In the genomic region with DNA sequence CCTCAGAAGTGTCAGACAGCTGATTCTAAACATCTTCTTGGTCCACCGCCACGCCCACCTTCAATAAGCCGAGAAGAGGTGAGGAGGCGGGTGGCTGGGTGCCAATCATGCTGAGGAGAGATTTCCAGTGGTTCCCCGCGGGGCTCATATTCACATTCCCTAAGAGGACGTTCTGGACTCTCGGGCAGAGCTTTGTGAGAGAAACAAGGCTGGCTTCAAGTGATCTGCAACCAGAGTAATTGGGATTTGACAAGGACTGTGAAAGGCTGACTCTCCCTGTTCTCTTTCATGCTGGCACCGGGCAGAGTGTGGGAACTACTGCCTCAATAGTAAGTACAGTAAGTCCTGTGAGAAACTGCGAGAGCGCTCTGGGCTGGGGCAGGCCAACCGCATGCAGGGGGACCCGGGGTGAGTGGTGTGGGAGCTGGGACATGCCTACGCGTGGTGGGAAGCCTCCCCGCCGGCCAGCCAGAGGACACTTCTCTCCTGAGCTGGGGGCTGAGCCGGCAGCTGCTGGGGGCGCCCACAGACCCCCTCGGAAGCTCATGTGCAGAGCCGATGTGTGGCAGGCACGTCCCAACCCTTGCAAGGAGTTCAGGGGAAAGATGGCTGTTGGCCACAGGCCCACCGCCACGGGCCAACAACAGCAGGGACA, we compare ENCODE assay signal across 13 cellular contexts.
A peak's percentile ranks its signal among the peaks of the same experiment; 100 is the strongest.
DNase-seq lines count a peak whose midpoint lies in the region; ATAC-seq, FAIRE-seq and TF ChIP-seq lines count a peak whose summit lies in the region.
"Had no signal": no experiment of that assay in that cellular context is flagged by ENCODE, and none has a peak within 500 bp of the region (broad histone marks: within the 10 kb centered on the region; RNA-seq: fewer than 3 reads in every experiment).

No MANE protein-coding gene starts in this region.

- no peak overlapping the region for H3K27ac ChIP-seq in endothelial cell of umbilical vein (ENCODE audit: insufficient read depth, low read depth, low read length)
- H3K27ac ChIP-seq in CD4-positive, alpha-beta memory T cell (ENCODE audit: low read depth, low read length), result no peak overlapping the region

- BruUV-seq in endothelial cell of umbilical vein (replicated peaks; lab: Mats Ljungman, UMichigan), result no TSS peak

- H2AFZ ChIP-seq in endothelial cell of umbilical vein (ENCODE audit: low read depth, low read length), result no peak overlapping the region

- H3K36me3 Mint-ChIP-seq in nephron (ENCODE audit: low read depth), result no peaks in the 10 kb centered on the region
- no peaks in the 10 kb centered on the region for H3K36me3 Mint-ChIP-seq in activated T-cell treated with anti-CD3 and anti-CD28 coated beads, Interleukin-2, amount 50 U/mL, for 24 hours (ENCODE audit: low read depth)
- H3K36me3 Mint-ChIP-seq in glutamatergic neuron (ENCODE audit: unreplicated experiment), result peaks cover 4% of the 10 kb centered on the region
- no peaks in the 10 kb centered on the region for H3K36me3 Mint-ChIP-seq in CD4-positive, alpha-beta memory T cell

- intact Hi-C loops in endothelial cell of umbilical vein (cut with micrococcal nuclease), result no loop called here
- intact Hi-C loops in CD4-positive, alpha-beta memory T cell (cut with micrococcal nuclease), result loop anchor here (10.0 kb wide), 1 partner anchor 219 kb away; no protein-coding TSS in a partner anchor

- H4K20me1 ChIP-seq in endothelial cell of umbilical vein (replicated peaks; ENCODE audit: control insufficient read depth, extremely low read depth, insufficient read depth, low read length), result no peaks in the 10 kb centered on the region

- H3K27ac Mint-ChIP-seq in stimulated activated naive CD8-positive, alpha-beta T cell treated with anti-CD3 and anti-CD28 coated beads, Interleukin-15, amount 100 ng/mL, for 72 hours, result no peak overlapping the region
- H3K27ac Mint-ChIP-seq in nephron (peak overlapping the region; percentile 60 to 87 (median 70)), glutamatergic neuron (ENCODE audit: unreplicated experiment) (no peak overlapping the region)
- H3K27ac Mint-ChIP-seq in activated T-cell treated with anti-CD3 and anti-CD28 coated beads, Interleukin-2, amount 50 U/mL, for 24 hours, result no peak overlapping the region
- H3K27ac Mint-ChIP-seq in CD4-positive, alpha-beta memory T cell, result no peak overlapping the region
- H3K27ac Mint-ChIP-seq: activated CD8-positive, alpha-beta T cell treated with anti-CD3 and anti-CD28 coated beads, Interleukin-2, amount 10 ng/mL, durations not matched to agents 7 days and 5 days; activated naive CD8-positive, alpha-beta T cell treated with anti-CD3 and anti-CD28 coated beads, Interleukin-2, amount 50 U/mL, for 24 hours had no signal

- peak; percentile 21 for ATAC-seq in stimulated activated naive CD8-positive, alpha-beta T cell treated with anti-CD3 and anti-CD28 coated beads, Interleukin-15, amount 100 ng/mL, for 72 hours
- no peak for ATAC-seq in stimulated activated naive CD8-positive, alpha-beta T cell treated with anti-CD3 and anti-CD28 coated beads, Interleukin-15, Interleukin-2, amounts not matched to agents 100 U/mL and 50 U/mL, for 24 hours
- ATAC-seq: activated CD8-positive, alpha-beta T cell treated with anti-CD3 and anti-CD28 coated beads, Interleukin-2, amount 10 ng/mL, durations not matched to agents 7 days and 5 days; activated naive CD8-positive, alpha-beta T cell treated with anti-CD3 and anti-CD28 coated beads, Interleukin-2, amount 50 U/mL, for 24 hours had no signal

- POLR2A ChIA-PET in endothelial cell of umbilical vein (lab: Charles Lee), result interaction anchor here (0.6 kb wide), 1 partner anchor 279 kb away, joined by 4 read pairs; no protein-coding TSS in a partner anchor
- POLR2A ChIA-PET in CD4-positive, alpha-beta memory T cell (lab: Charles Lee; ENCODE audit: partially characterized antibody), result no interaction called here

- no peaks in the 10 kb centered on the region for H3K9me3 ChIP-seq in endothelial cell of umbilical vein (replicated peaks; ENCODE audit: control insufficient read depth, insufficient read depth, low read length)
- H3K9me3 ChIP-seq in CD4-positive, alpha-beta memory T cell (ENCODE audit: control insufficient read depth in 1 of 2, low read length in 2 of 2), result no peaks in the 10 kb centered on the region

- FAIRE-seq in endothelial cell of umbilical vein (lab: Jason Lieb, UNC), result no peak
- FAIRE-seq: keratinocyte had no signal

- H3K4me3 ChIP-seq in endothelial cell of umbilical vein (replicated peaks in 1 of 3; ENCODE audit: insufficient read depth in 1 of 3, low read depth in 1 of 3, low read length in 3 of 3), result peak overlapping the region in 1 of 3 experiments; percentile 14
- no peak overlapping the region for H3K4me3 ChIP-seq in CD4-positive, alpha-beta memory T cell (ENCODE audit: low read length in 2 of 2)

- no peaks in the 10 kb centered on the region for H3K79me2 ChIP-seq in endothelial cell of umbilical vein (ENCODE audit: control insufficient read depth, insufficient read depth, low read length)

- H3K4me1 Mint-ChIP-seq in stimulated activated naive CD8-positive, alpha-beta T cell treated with anti-CD3 and anti-CD28 coated beads, Interleukin-15, amount 100 ng/mL, for 72 hours, result no peaks in the 10 kb centered on the region
- H3K4me1 Mint-ChIP-seq in nephron (peaks cover 56% of the 10 kb centered on the region), glutamatergic neuron (ENCODE audit: low read depth, unreplicated experiment) (peaks cover 6% of the 10 kb centered on the region)
- H3K4me1 Mint-ChIP-seq in activated T-cell treated with anti-CD3 and anti-CD28 coated beads, Interleukin-2, amount 50 U/mL, for 24 hours (ENCODE audit: low read depth), result no peaks in the 10 kb centered on the region
- H3K4me1 Mint-ChIP-seq in CD4-positive, alpha-beta memory T cell, result peaks cover 0 to 3% (median under 1%) of the 10 kb centered on the region in 4 donors

- H3K9me3 Mint-ChIP-seq in stimulated activated naive CD8-positive, alpha-beta T cell treated with anti-CD3 and anti-CD28 coated beads, Interleukin-15, amount 100 ng/mL, for 72 hours, result no peaks in the 10 kb centered on the region
- no peaks in the 10 kb centered on the region for H3K9me3 Mint-ChIP-seq in nephron
- H3K9me3 Mint-ChIP-seq in activated T-cell treated with anti-CD3 and anti-CD28 coated beads, Interleukin-2, amount 50 U/mL, for 24 hours, result no peaks in the 10 kb centered on the region
- H3K9me3 Mint-ChIP-seq in glutamatergic neuron (ENCODE audit: unreplicated experiment), result peaks cover 7% of the 10 kb centered on the region
- H3K9me3 Mint-ChIP-seq in CD4-positive, alpha-beta memory T cell, result peaks cover 0 to 1% (median 0%) of the 10 kb centered on the region in 8 donors
- H3K9me3 Mint-ChIP-seq: activated naive CD8-positive, alpha-beta T cell treated with anti-CD3 and anti-CD28 coated beads, Interleukin-2, amount 50 U/mL, for 24 hours had no signal

- H3K27me3 ChIP-seq in endothelial cell of umbilical vein (ENCODE audit: control insufficient read depth in 2 of 2, insufficient read depth in 2 of 2, low read length in 2 of 2), result no peaks in the 10 kb centered on the region
- peaks cover 5% of the 10 kb centered on the region for H3K27me3 ChIP-seq in CD4-positive, alpha-beta memory T cell (ENCODE audit: insufficient read depth, low read length)

- H3K9ac ChIP-seq in endothelial cell of umbilical vein (replicated peaks; ENCODE audit: extremely low read depth, insufficient read depth, low read length), result no peak overlapping the region

- TF ChIP-seq POLR2A in endothelial cell of umbilical vein (IDR thresholded peaks at IDR 0.05; ENCODE audit: low read depth, low read length), result no peak

- no peaks in the 10 kb centered on the region for H3K36me3 ChIP-seq in endothelial cell of umbilical vein (ENCODE audit: control insufficient read depth in 2 of 2, extremely low read depth in 1 of 2, insufficient read depth in 2 of 2, low read length in 2 of 2)
- H3K36me3 ChIP-seq in CD4-positive, alpha-beta memory T cell (ENCODE audit: insufficient read depth, low read length), result no peaks in the 10 kb centered on the region

- no peak for TF ChIP-seq CTCF in endothelial cell of umbilical vein (IDR thresholded peaks at IDR 0.05; ENCODE audit: extremely low read depth in 1 of 2, insufficient read depth in 1 of 2, low read depth in 1 of 2, low read length in 2 of 2)
- TF ChIP-seq CTCF in nephron (IDR thresholded peaks at IDR 0.05; ENCODE audit: unreplicated experiment in 3 of 3), result no peak
- TF ChIP-seq CTCF in glutamatergic neuron (IDR thresholded peaks at IDR 0.05; ENCODE audit: partially characterized antibody, unreplicated experiment), result no peak

- no peak overlapping the region for H3K4me3 Mint-ChIP-seq in stimulated activated naive CD8-positive, alpha-beta T cell treated with anti-CD3 and anti-CD28 coated beads, Interleukin-15, amount 100 ng/mL, for 72 hours
- H3K4me3 Mint-ChIP-seq in nephron (peak overlapping the region in 1 of 3 experiments; percentile 69), glutamatergic neuron (ENCODE audit: unreplicated experiment) (no peak overlapping the region)
- H3K4me3 Mint-ChIP-seq in activated T-cell treated with anti-CD3 and anti-CD28 coated beads, Interleukin-2, amount 50 U/mL, for 24 hours, result no peak overlapping the region
- H3K4me3 Mint-ChIP-seq in CD4-positive, alpha-beta memory T cell, result no peak overlapping the region
- H3K4me3 Mint-ChIP-seq: activated CD8-positive, alpha-beta T cell treated with anti-CD3 and anti-CD28 coated beads, Interleukin-2, amount 10 ng/mL, durations not matched to agents 7 days and 5 days; activated naive CD8-positive, alpha-beta T cell treated with anti-CD3 and anti-CD28 coated beads, Interleukin-2, amount 50 U/mL, for 24 hours had no signal

- no peaks in the 10 kb centered on the region for H3K9me1 ChIP-seq in endothelial cell of umbilical vein (replicated peaks; ENCODE audit: control insufficient read depth, extremely low read depth, insufficient read depth, low read length)

- in situ Hi-C loops in G401 (cut with HindIII; ENCODE audit: low sequenced_read_pairs), result loop anchor here (10.0 kb wide), 1 partner anchor 359 kb away; no protein-coding TSS in a partner anchor

- peaks cover 84% of the 10 kb centered on the region for H3K27me3 Mint-ChIP-seq in stimulated activated naive CD8-positive, alpha-beta T cell treated with anti-CD3 and anti-CD28 coated beads, Interleukin-15, amount 100 ng/mL, for 72 hours
- H3K27me3 Mint-ChIP-seq in nephron (ENCODE audit: low read depth), result peaks cover 4% of the 10 kb centered on the region
- H3K27me3 Mint-ChIP-seq in activated T-cell treated with anti-CD3 and anti-CD28 coated beads, Interleukin-2, amount 50 U/mL, for 24 hours, result peaks cover 64% of the 10 kb centered on the region
- peaks cover 2% of the 10 kb centered on the region for H3K27me3 Mint-ChIP-seq in glutamatergic neuron (ENCODE audit: unreplicated experiment)
- peaks cover 27 to 35% of the 10 kb centered on the region in 2 donors for H3K27me3 Mint-ChIP-seq in CD4-positive, alpha-beta memory T cell

- H3K4me2 ChIP-seq in endothelial cell of umbilical vein (ENCODE audit: insufficient read depth, low read length), result no peak overlapping the region

- CTCF ChIA-PET in endothelial cell of umbilical vein (lab: Charles Lee), result interaction anchor here (0.9 to 7.4 kb wide), 7 partner anchors 12 to 366 kb away, joined by 3 to 501 read pairs (median 4); no protein-coding TSS in a partner anchor
- CTCF ChIA-PET in CD4-positive, alpha-beta memory T cell (lab: Charles Lee; ENCODE audit: partially characterized antibody), result interaction anchor here (1.2 to 1.3 kb wide), 2 partner anchors 8 to 31 kb away, joined by 3 to 5 read pairs; no protein-coding TSS in a partner anchor

- DNase-seq in stimulated activated naive CD8-positive, alpha-beta T cell treated with anti-CD3 and anti-CD28 coated beads, Interleukin-15, amount 100 ng/mL, for 72 hours, result no peak
- no peak for DNase-seq in stimulated activated naive CD8-positive, alpha-beta T cell treated with anti-CD3 and anti-CD28 coated beads, Interleukin-15, Interleukin-2, amounts not matched to agents 100 U/mL and 50 U/mL, for 24 hours
- peak; percentile 9 for DNase-seq in endothelial cell of umbilical vein (ENCODE audit: low read depth, low spot score)
- DNase-seq in activated T-cell treated with anti-CD3 and anti-CD28 coated beads, Interleukin-2, amount 50 U/mL, for 24 hours, result no peak
- no peak for DNase-seq in glutamatergic neuron
- DNase-seq in G401 (ENCODE audit: low spot score), result no peak
- DNase-seq in CD4-positive, alpha-beta memory T cell, result no peak
- DNase-seq: activated CD8-positive, alpha-beta T cell treated with anti-CD3 and anti-CD28 coated beads, Interleukin-2, amount 10 ng/mL, durations not matched to agents 7 days and 5 days; activated naive CD8-positive, alpha-beta T cell treated with anti-CD3 and anti-CD28 coated beads, Interleukin-2, amount 50 U/mL, for 24 hours; AML-193; NCI-H748 treated with DMSO at 0.1 percent for 48 hours had no signal

- dilution Hi-C loops in endothelial cell of umbilical vein (cut with MboI; ENCODE audit: extremely low pct_ligation_motif_present, low sequenced_read_pairs), result loop anchor here (25.0 kb wide), 1 partner anchor 367 kb away; no protein-coding TSS in a partner anchor

- H3K4me1 ChIP-seq in endothelial cell of umbilical vein (ENCODE audit: control insufficient read depth, extremely low read depth, insufficient read depth, low read length), result no peaks in the 10 kb centered on the region
- no peaks in the 10 kb centered on the region for H3K4me1 ChIP-seq in CD4-positive, alpha-beta memory T cell (ENCODE audit: insufficient read depth, low read length)

Comparison
In these comparisons a context has a peak if more than half of its experiments do, and no peak if none do; other contexts are left out.
1. H3K27ac Mint-ChIP-seq: peak in nephron (3 of 3); none in stimulated activated naive CD8-positive, alpha-beta T cell treated with anti-CD3 and anti-CD28 coated beads, Interleukin-15, amount 100 ng/mL, for 72 hours (0 of 2), activated T-cell treated with anti-CD3 and anti-CD28 coated beads, Interleukin-2, amount 50 U/mL, for 24 hours (single experiment), glutamatergic neuron (single experiment) and CD4-positive, alpha-beta memory T cell (0 of 7).